Comparison of ENCODE assay signal across 8 cellular contexts in genomic region chr3:168249539-168250414, GRCh38.
DNase-seq lines count a peak whose midpoint lies in the region; ATAC-seq and TF ChIP-seq lines count a peak whose summit lies in the region.

No MANE protein-coding gene starts in this region.

- peaks cover 4 to 8% of the 10 kb centered on the region in 2 donors for H3K4me1 ChIP-seq in muscle layer of duodenum (ENCODE audit: control insufficient read depth in 1 of 2, insufficient read depth in 2 of 2, low read length in 2 of 2)
- no peaks in the 10 kb centered on the region for H3K4me1 ChIP-seq in uterus

- H3K27me3 ChIP-seq in WERI-Rb-1 (ENCODE audit: insufficient read depth, low read depth, severe bottlenecking) (no peaks in the 10 kb centered on the region), muscle layer of duodenum (ENCODE audit: low read depth, low read length) (peaks cover 6% of the 10 kb centered on the region), uterus (peaks cover 0 to 21% of the 10 kb centered on the region in 2 donors)

- peak; percentile 77 for DNase-seq in CD1c-positive myeloid dendritic cell (ENCODE audit: extremely low spot score)
- DNase-seq in NCI-H2081 (lab: John Stamatoyannopoulos, UW): peak; percentile 91 to 94
- DNase-seq in WERI-Rb-1: peak; percentile 91
- peak; percentile 71 for DNase-seq in fibroblast of gingiva (ENCODE audit: low read depth)
- peak; percentile 19 to 32 for DNase-seq in uterus

- H3K36me3 ChIP-seq in WERI-Rb-1 (no peaks in the 10 kb centered on the region), muscle layer of duodenum (ENCODE audit: control insufficient read depth in 1 of 2, insufficient read depth in 2 of 2, low read length in 2 of 2) (no peaks in the 10 kb centered on the region), uterus (no peaks in the 10 kb centered on the region)

- H3K9me3 ChIP-seq in WERI-Rb-1 (ENCODE audit: severe bottlenecking) (no peaks in the 10 kb centered on the region), muscle layer of duodenum (ENCODE audit: control insufficient read depth in 1 of 2, low read length in 2 of 2) (no peaks in the 10 kb centered on the region), uterus (no peaks in the 10 kb centered on the region)

- TF ChIP-seq CTCF in WERI-Rb-1 (IDR thresholded peaks at IDR 0.05; ENCODE audit: low read depth, low read length) (peak; percentile 71), uterus (IDR thresholded peaks at IDR 0.05) (no peak)

- ATAC-seq in GM18858 (IDR thresholded peaks at IDR 0.05; ENCODE audit: unreplicated experiment) (peak; percentile 55), HG02973 (IDR thresholded peaks at IDR 0.05; ENCODE audit: unreplicated experiment) (peak; percentile 58)

- H3K4me3 ChIP-seq in WERI-Rb-1 (ENCODE audit: low read depth, low read length): peak overlapping the region; percentile 59
- peak overlapping the region; percentile 57 to 92 for H3K4me3 ChIP-seq in muscle layer of duodenum (ENCODE audit: low read depth in 1 of 2, low read length in 2 of 2)
- peak overlapping the region; percentile 23 to 44 for H3K4me3 ChIP-seq in uterus

- peak in 1 of 2 donors; percentile 8 for TF ChIP-seq POLR2A in uterus (IDR thresholded peaks at IDR 0.05)

- intact Hi-C loops in uterus (cut with DNase I; ENCODE audit: low total_unique reads): no loop called here

- H3K27ac ChIP-seq in WERI-Rb-1: peak overlapping the region; percentile 77
- no peak overlapping the region for H3K27ac ChIP-seq in muscle layer of duodenum (ENCODE audit: low read length)
- H3K27ac ChIP-seq in uterus: no peak overlapping the region

Comparison
In these comparisons a context has a peak if more than half of its experiments do, and no peak if none do; other contexts are left out.
1. DNase-seq: peak in every context shown above with its lines; median percentile 92 in NCI-H2081; 91 in WERI-Rb-1; 77 in CD1c-positive myeloid dendritic cell; 71 in fibroblast of gingiva; 26 in uterus.